In the genomic region with DNA sequence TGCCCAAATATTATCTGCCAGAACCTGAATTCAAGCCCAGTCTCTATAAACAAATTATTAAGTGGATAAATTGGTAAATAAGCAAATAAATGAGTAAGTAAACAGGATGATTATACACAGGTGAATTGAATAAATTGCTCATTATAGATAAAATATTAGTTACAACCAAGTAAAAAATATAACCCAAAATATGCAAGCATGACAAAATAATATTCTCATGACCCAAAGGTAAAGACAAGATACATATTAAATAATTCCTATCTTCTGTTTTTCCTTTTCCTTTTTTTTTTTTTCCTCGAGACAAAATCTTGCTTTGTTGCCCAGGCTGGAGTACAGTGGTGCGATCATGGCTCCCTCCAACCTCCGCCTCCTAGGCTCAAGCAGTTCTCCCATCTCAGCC, we compare ENCODE assay signal across 21 cellular contexts.
"Had no signal": no experiment of that assay in that cellular context is flagged by ENCODE, and none has a peak within 500 bp of the region (broad histone marks: within the 10 kb centered on the region; RNA-seq: fewer than 3 reads in every experiment).

No MANE protein-coding gene starts in this region.

- H3K9me3 ChIP-seq: MG63 had no signal

- H3K4me3 ChIP-seq: MG63 had no signal

- DNase-seq: MG63, MV-4-11, NCI-H1092, NCI-H1417 treated with DMSO at 0.1 percent for 48 hours, NCI-H1436 treated with DMSO at 0.1 percent for 48 hours, NCI-H1694, NCI-H187, NCI-H187 treated with DMSO at 0.1 percent for 48 hours, NCI-H1930, NCI-H2029, NCI-H2029 treated with DMSO at 0.1 percent for 48 hours, NCI-H2081, NCI-H2081 treated with DMSO at 0.1 percent for 48 hours, NCI-H2107, NCI-H2171, NCI-H2171 treated with DMSO at 0.1 percent for 48 hours, NCI-H226, NCI-H345, NCI-H446 treated with DMSO at 0.1 percent for 48 hours, NCI-H524 treated with DMSO at 0.1 percent for 48 hours, NCI-H526 had no signal

- H3K36me3 ChIP-seq: MG63 had no signal

- H3K27me3 ChIP-seq: MG63 had no signal
